9 cellular contexts compared by ENCODE assay signal in the genomic region with DNA sequence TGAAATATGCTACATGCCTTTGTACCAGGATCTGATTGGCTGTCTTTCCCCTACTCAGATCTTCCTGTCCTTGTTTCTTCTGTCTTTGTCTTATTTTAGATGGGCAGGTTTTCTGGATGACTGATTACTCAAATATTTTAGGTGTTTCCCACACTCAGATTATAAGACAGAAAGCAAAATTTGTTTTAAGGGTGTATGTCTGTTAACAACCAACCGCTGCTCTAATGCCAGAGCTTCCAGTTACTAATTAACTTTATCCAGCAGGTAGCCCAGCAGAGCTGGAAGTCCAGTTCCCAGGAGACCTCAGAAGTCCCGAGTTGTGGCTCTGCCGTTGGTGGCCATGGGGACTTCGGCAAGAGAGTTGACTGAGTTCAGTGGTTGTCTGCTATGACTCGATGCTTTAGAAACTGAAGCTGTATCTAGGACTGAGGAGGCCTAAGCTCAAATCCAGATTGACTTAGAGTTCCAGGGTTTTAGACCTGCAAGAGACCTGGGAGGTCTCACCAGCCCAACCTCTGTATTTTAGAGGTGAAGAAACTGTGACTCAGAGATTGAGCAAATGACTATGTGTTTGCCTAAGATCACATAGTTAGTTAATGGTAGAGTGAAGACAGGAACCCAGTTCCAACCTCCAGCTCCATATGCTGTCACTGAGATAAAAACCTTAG. TPM values are rescaled to one million over a fixed set of nuclear protein-coding genes. Genes with fewer than 3 reads are reported as not detected.
A peak's percentile ranks its signal among the peaks of the same experiment; 100 is the strongest.
DNase-seq lines count a peak whose midpoint lies in the region; ATAC-seq and TF ChIP-seq lines count a peak whose summit lies in the region.
"Had no signal": no experiment of that assay in that cellular context is flagged by ENCODE, and none has a peak within 500 bp of the region (broad histone marks: within the 10 kb centered on the region; RNA-seq: fewer than 3 reads in every experiment).

No MANE protein-coding gene starts in this region.

- no peak for DNase-seq in activated T-helper 2 cell treated with anti-CD3 and anti-CD28 coated beads, Interferon-gamma antibody, Interleukin-2, Interleukin-4, amounts not matched to agents 10 μg/mL and 5 μg/mL and 100 μg/mL, durations not matched to agents 14 hours and 24 hours and 36 hours (ENCODE audit: low spot score)
- DNase-seq in mucosa of gallbladder (ENCODE audit: low spot score) (peak; percentile 34), T1000 (lab: John Stamatoyannopoulos, UW) (no peak), osteocyte (ENCODE audit: extremely low spot score, unreplicated experiment) (no peak)
- DNase-seq: NCI-H146 had no signal

- peaks cover 26% of the 10 kb centered on the region for H3K4me1 Mint-ChIP-seq in activated T-helper 2 cell treated with anti-CD3 and anti-CD28 coated beads, Interferon-gamma antibody, Interleukin-2, Interleukin-4, amounts not matched to agents 10 μg/mL and 5 μg/mL and 100 μg/mL, durations not matched to agents 14 hours and 24 hours and 36 hours (ENCODE audit: low read depth)
- H3K4me1 Mint-ChIP-seq in osteocyte (ENCODE audit: unreplicated experiment): no peaks in the 10 kb centered on the region

- intact Hi-C loops in activated T-helper 2 cell treated with anti-CD3 and anti-CD28 coated beads, Interferon-gamma antibody, Interleukin-2, Interleukin-4, amounts not matched to agents 10 μg/mL and 5 μg/mL and 100 μg/mL, durations not matched to agents 14 hours and 24 hours and 36 hours (cut with micrococcal nuclease): loop anchor here (1.0 to 5.0 kb wide), 5 partner anchors 63 to 236 kb away; no protein-coding TSS in a partner anchor

- ATAC-seq in GM18520 (IDR thresholded peaks at IDR 0.05; ENCODE audit: unreplicated experiment) (peak; percentile 34), HG02870 (IDR thresholded peaks at IDR 0.05; ENCODE audit: unreplicated experiment) (peak; percentile 46), HG02642 (IDR thresholded peaks at IDR 0.05; ENCODE audit: poor library complexity, unreplicated experiment) (no peak)

- no peaks in the 10 kb centered on the region for H3K36me3 Mint-ChIP-seq in activated T-helper 2 cell treated with anti-CD3 and anti-CD28 coated beads, Interferon-gamma antibody, Interleukin-2, Interleukin-4, amounts not matched to agents 10 μg/mL and 5 μg/mL and 100 μg/mL, durations not matched to agents 14 hours and 24 hours and 36 hours (ENCODE audit: low read depth)
- no peaks in the 10 kb centered on the region for H3K36me3 Mint-ChIP-seq in osteocyte (ENCODE audit: unreplicated experiment)

- no peak overlapping the region for H3K4me3 Mint-ChIP-seq in activated T-helper 2 cell treated with anti-CD3 and anti-CD28 coated beads, Interferon-gamma antibody, Interleukin-2, Interleukin-4, amounts not matched to agents 10 μg/mL and 5 μg/mL and 100 μg/mL, durations not matched to agents 14 hours and 24 hours and 36 hours (ENCODE audit: low read depth)
- no peak overlapping the region for H3K4me3 Mint-ChIP-seq in osteocyte (ENCODE audit: unreplicated experiment)

- no peaks in the 10 kb centered on the region for H3K9me3 Mint-ChIP-seq in activated T-helper 2 cell treated with anti-CD3 and anti-CD28 coated beads, Interferon-gamma antibody, Interleukin-2, Interleukin-4, amounts not matched to agents 10 μg/mL and 5 μg/mL and 100 μg/mL, durations not matched to agents 14 hours and 24 hours and 36 hours
- H3K9me3 Mint-ChIP-seq in osteocyte (ENCODE audit: unreplicated experiment): no peaks in the 10 kb centered on the region

- H3K27ac Mint-ChIP-seq in activated T-helper 2 cell treated with anti-CD3 and anti-CD28 coated beads, Interferon-gamma antibody, Interleukin-2, Interleukin-4, amounts not matched to agents 10 μg/mL and 5 μg/mL and 100 μg/mL, durations not matched to agents 14 hours and 24 hours and 36 hours: peak overlapping the region; percentile 68
- H3K27ac Mint-ChIP-seq in osteocyte (ENCODE audit: unreplicated experiment): no peak overlapping the region

- no peaks in the 10 kb centered on the region for H3K27me3 Mint-ChIP-seq in activated T-helper 2 cell treated with anti-CD3 and anti-CD28 coated beads, Interferon-gamma antibody, Interleukin-2, Interleukin-4, amounts not matched to agents 10 μg/mL and 5 μg/mL and 100 μg/mL, durations not matched to agents 14 hours and 24 hours and 36 hours (ENCODE audit: low read depth)
- peaks cover 44% of the 10 kb centered on the region for H3K27me3 Mint-ChIP-seq in osteocyte (ENCODE audit: unreplicated experiment)

- TF ChIP-seq CTCF in osteocyte (IDR thresholded peaks at IDR 0.05): no peak

RNA-seq across cellular contexts. Expression of a gene that starts 7.5 kb away (rescaled TPM):
- total RNA-seq in activated T-helper 2 cell treated with anti-CD3 and anti-CD28 coated beads, Interferon-gamma antibody, Interleukin-2, Interleukin-4, amounts not matched to agents 10 μg/mL and 5 μg/mL and 100 μg/mL, durations not matched to agents 14 hours and 24 hours and 36 hours: 0.97 and 1.8 TPM in 2 replicates
- total RNA-seq in mucosa of gallbladder: 2.3 TPM
- total RNA-seq in osteocyte: not detected in 2 replicates
- total RNA-seq: endothelial cell of umbilical vein had no signal
